ENCODE assay signal across 13 cellular contexts in the genomic region with DNA sequence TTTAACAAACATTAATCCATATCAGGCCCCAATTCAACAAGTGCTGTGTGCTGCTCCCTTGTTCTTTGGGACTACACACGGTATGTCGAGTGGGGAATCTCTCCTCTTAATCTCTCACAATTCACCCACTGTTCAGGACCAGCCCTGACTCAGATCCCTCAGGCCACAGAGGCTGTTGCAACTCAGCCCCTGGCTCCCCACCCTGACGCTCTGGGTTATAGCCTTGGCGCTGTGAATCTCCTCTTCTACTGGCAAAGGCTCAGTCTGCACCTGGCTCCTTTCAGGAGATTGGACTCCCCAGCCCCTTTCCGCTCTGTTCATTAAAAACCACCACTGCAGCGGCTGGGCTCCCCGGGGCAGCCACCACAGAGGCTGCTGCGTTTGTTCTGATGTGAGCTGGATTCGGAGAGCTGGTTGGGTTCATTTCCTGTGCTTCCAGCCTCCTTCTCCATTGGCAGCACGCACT. TPM values are rescaled to one million over a fixed set of nuclear protein-coding genes. Genes with fewer than 3 reads are reported as not detected.
A peak's percentile ranks its signal among the peaks of the same experiment; 100 is the strongest.
DNase-seq lines count a peak whose midpoint lies in the region; ATAC-seq and TF ChIP-seq lines count a peak whose summit lies in the region.
"Had no signal": no experiment of that assay in that cellular context is flagged by ENCODE, and none has a peak within 500 bp of the region (broad histone marks: within the 10 kb centered on the region; RNA-seq: fewer than 3 reads in every experiment).

No MANE protein-coding gene starts in this region.

- TF ChIP-seq CTCF in foreskin keratinocyte (conservative IDR thresholded peaks at IDR 0.05) = no peak

- CTCF ChIA-PET in HEK293T (lab: Yijun Ruan, JAX) = interaction anchor here (0.6 to 1.0 kb wide), 2 partner anchors 96 to 519 kb away, joined by 3 read pairs; no protein-coding TSS in a partner anchor

- intact Hi-C loops in sciatic nerve (cut with DNase I) = no loop called here

- peak; percentile 91 for ATAC-seq in foreskin keratinocyte
- peak; percentile 93 for ATAC-seq in sciatic nerve
- ATAC-seq: activated CD8-positive, alpha-beta T cell treated with anti-CD3 and anti-CD28 coated beads, Interleukin-2, amount 10 ng/mL, durations not matched to agents 7 days and 5 days; left colon; naive thymus-derived CD8-positive, alpha-beta T cell; T-helper 17 cell had no signal

- in situ Hi-C loops in SK-MEL-5 (cut with HindIII; ENCODE audit: low pct_unique_long_range_greater_than_20kb, low sequenced_read_pairs) = no loop called here

- POLR2A ChIA-PET in HEK293T (lab: Yijun Ruan, JAX) = no interaction called here

- peaks cover 14% of the 10 kb centered on the region for H3K4me1 ChIP-seq in foreskin keratinocyte

- peak; percentile 43 for DNase-seq in HT1080 (ENCODE audit: low read depth)
- DNase-seq in SK-MEL-5 (ENCODE audit: low read depth, low spot score) = peak; percentile 62
- DNase-seq in foreskin keratinocyte = peak; percentile 53 to 78
- DNase-seq in sciatic nerve (ENCODE audit: low spot score) = no peak
- DNase-seq in KG1 (lab: John Stamatoyannopoulos, UW) = no peak
- DNase-seq in activated naive CD4-positive, alpha-beta T cell (lab: John Stamatoyannopoulos, UW) = no peak
- no peak for DNase-seq in HEK293T (ENCODE audit: extremely low spot score)
- DNase-seq: activated CD8-positive, alpha-beta T cell treated with anti-CD3 and anti-CD28 coated beads, Interleukin-2, amount 10 ng/mL, durations not matched to agents 7 days and 5 days; left colon; naive thymus-derived CD8-positive, alpha-beta T cell; NCI-H187 treated with DMSO at 0.1 percent for 48 hours; T-helper 17 cell had no signal

- no peak overlapping the region for H3K27ac ChIP-seq in foreskin keratinocyte

- H3K27me3 ChIP-seq in foreskin keratinocyte = no peaks in the 10 kb centered on the region

TF ChIP-seq in HEK293T, 16 proteins besides CTCF, POLR2A, EP300 and RAD21:
- no peak for TF ChIP-seq FOXA1 (IDR thresholded peaks at IDR 0.05)
- TF ChIP-seq SUZ12 (IDR thresholded peaks at IDR 0.05) = no peak
- TF ChIP-seq SP1 (IDR thresholded peaks at IDR 0.05) = no peak
- TF ChIP-seq LEF1 (IDR thresholded peaks at IDR 0.05; ENCODE audit: borderline replicate concordance) = no peak
- no peak for TF ChIP-seq FOXK2 (IDR thresholded peaks at IDR 0.05)
- TF ChIP-seq L3MBTL2 (conservative IDR thresholded peaks at IDR 0.05) = no peak

RNA-seq across cellular contexts. Expression of a gene that starts 13.0 kb away (rescaled TPM):
- total RNA-seq in HT1080 (2014; rRNA removed; shearing (Covaris generic)) = not detected in 2 replicates
- not detected in 2 replicates for polyA plus RNA-seq in HT1080 (2015; cell fraction: cytosol; rRNA removed)
- not detected in 2 replicates for polyA plus RNA-seq in HT1080 (2015; cell fraction: nucleus; rRNA removed)
- total RNA-seq in SK-MEL-5 (2014; rRNA removed; shearing (Covaris generic)) = not detected in 2 replicates
- polyA plus RNA-seq in SK-MEL-5 (2015; cell fraction: cytosol; rRNA removed) = not detected in 2 replicates
- 0.96 TPM in 1 of 2 replicates, not detected in the other for polyA plus RNA-seq in SK-MEL-5 (2015; cell fraction: nucleus; rRNA removed)
- total RNA-seq in foreskin keratinocyte (0.68 and 1.1 TPM in 2 replicates), sciatic nerve (not detected)
- polyA plus RNA-seq in foreskin keratinocyte = 0.55 and 0.73 TPM in 2 replicates
- total RNA-seq: frontal cortex had no signal

RNA-seq across cellular contexts. Expression of a gene that starts 59.9 kb away (rescaled TPM):
- total RNA-seq in HT1080 (2014; rRNA removed; shearing (Covaris generic)) = 382 and 422 TPM in 2 replicates
- polyA plus RNA-seq in HT1080 (2015; cell fraction: cytosol; rRNA removed) = 404 and 442 TPM in 2 replicates
- polyA plus RNA-seq in HT1080 (2015; cell fraction: nucleus; rRNA removed) = 735 and 824 TPM in 2 replicates
- total RNA-seq in SK-MEL-5 (2014; rRNA removed; shearing (Covaris generic)) = 75.9 and 76.0 TPM in 2 replicates
- 75.5 and 86.5 TPM in 2 replicates for polyA plus RNA-seq in SK-MEL-5 (2015; cell fraction: cytosol; rRNA removed)
- polyA plus RNA-seq in SK-MEL-5 (2015; cell fraction: nucleus; rRNA removed) = 95.7 and 99.1 TPM in 2 replicates
- total RNA-seq in foreskin keratinocyte = 530 and 551 TPM in 2 replicates
- 278 and 298 TPM in 2 replicates for polyA plus RNA-seq in foreskin keratinocyte
- total RNA-seq in sciatic nerve = 186 TPM

Comparison
In these comparisons a context has a peak if more than half of its experiments do, and no peak if none do; other contexts are left out.
1. DNase-seq: peak in HT1080 (single experiment), SK-MEL-5 (single experiment) and foreskin keratinocyte (2 of 2); none in sciatic nerve (single experiment), KG1 (single experiment), activated naive CD4-positive, alpha-beta T cell (0 of 4) and HEK293T (single experiment).